ENCODE assay signal across 17 cellular contexts in genomic region chr9:93809204-93809940, GRCh38.
A peak's percentile ranks its signal among the peaks of the same experiment; 100 is the strongest.
DNase-seq lines count a peak whose midpoint lies in the region; ATAC-seq and TF ChIP-seq lines count a peak whose summit lies in the region.
"Had no signal": no experiment of that assay in that cellular context is flagged by ENCODE, and none has a peak within 500 bp of the region (broad histone marks: within the 10 kb centered on the region; RNA-seq: fewer than 3 reads in every experiment).

No MANE protein-coding gene starts in this region.

- H4K91ac ChIP-seq in neuronal stem cell (ENCODE audit: low read depth, low read length, poor library complexity) = no peak overlapping the region

- H3K9me3 ChIP-seq in neuronal stem cell (replicated peaks in 1 of 2; ENCODE audit: control insufficient read depth in 2 of 2, insufficient read depth in 1 of 2, low read depth in 1 of 2, low read length in 2 of 2) (no peaks in the 10 kb centered on the region), uterus (no peaks in the 10 kb centered on the region)
- H3K9me3 ChIP-seq: A549, SJSA1 had no signal

- peak overlapping the region; percentile 5 for H2AK5ac ChIP-seq in neuronal stem cell (ENCODE audit: low read depth, low read length)

- peaks cover 6% of the 10 kb centered on the region for H3K27me3 Mint-ChIP-seq in activated CD8-positive, alpha-beta memory T cell treated with anti-CD3 and anti-CD28 coated beads, Interleukin-2, amount 10 ng/mL, durations not matched to agents 7 days and 5 days

- peak; percentile 29 for DNase-seq in activated CD8-positive, alpha-beta memory T cell treated with anti-CD3 and anti-CD28 coated beads, Interleukin-2, amount 10 ng/mL, durations not matched to agents 7 days and 5 days
- no peak for DNase-seq in activated CD8-positive, alpha-beta memory T cell treated with anti-CD3 and anti-CD28 coated beads for 24 hours
- DNase-seq in GM10248 (ENCODE audit: extremely low spot score) (peak; percentile 7), ecto neural progenitor cell (ENCODE audit: low spot score) (peak; percentile 41), neuronal stem cell (ENCODE audit: low spot score) (no peak), uterus (no peak), Right ventricle myocardium inferior (ENCODE audit: missing footprints) (no peak), sciatic nerve (ENCODE audit: low spot score) (no peak)
- DNase-seq: GOT3; NCI-H187; NCI-H345; NCI-H526 treated with DMSO at 0.1 percent for 48 hours; NK-92 treated with Interleukin-12 subunit alpha and Interleukin-12 subunit beta, amount 100 ng/mL, for 24 hours had no signal

- H3K18ac ChIP-seq in neuronal stem cell (ENCODE audit: low read length) = peak overlapping the region; percentile 77

- H3K36me3 ChIP-seq in neuronal stem cell (replicated peaks in 1 of 2; ENCODE audit: control insufficient read depth in 2 of 2, insufficient read depth in 2 of 2, low read length in 2 of 2) = no peaks in the 10 kb centered on the region
- no peaks in the 10 kb centered on the region for H3K36me3 ChIP-seq in uterus
- H3K36me3 ChIP-seq: SJSA1 had no signal

- POLR2A ChIA-PET in GM10248 (lab: Yijun Ruan, JAX) = no interaction called here

- no peak overlapping the region for H3K27ac Mint-ChIP-seq in activated CD8-positive, alpha-beta memory T cell treated with anti-CD3 and anti-CD28 coated beads, Interleukin-2, amount 10 ng/mL, durations not matched to agents 7 days and 5 days

- H3K4me2 ChIP-seq in neuronal stem cell (ENCODE audit: insufficient read depth, low read length, poor library complexity, severe bottlenecking) = no peak overlapping the region
- H3K4me2 ChIP-seq: A549 had no signal

- H3K9me3 Mint-ChIP-seq in activated CD8-positive, alpha-beta memory T cell treated with anti-CD3 and anti-CD28 coated beads, Interleukin-2, amount 10 ng/mL, durations not matched to agents 7 days and 5 days (ENCODE audit: low read depth) = no peaks in the 10 kb centered on the region

- H3K79me1 ChIP-seq in neuronal stem cell (ENCODE audit: low read depth, low read length) = no peaks in the 10 kb centered on the region

- H2BK12ac ChIP-seq in neuronal stem cell (ENCODE audit: low read length) = peak overlapping the region; percentile 89

- H2BK15ac ChIP-seq in neuronal stem cell (ENCODE audit: low read length) = peak overlapping the region; percentile 41

- H4K8ac ChIP-seq in neuronal stem cell (ENCODE audit: low read depth, low read length) = no peak overlapping the region

- TF ChIP-seq CTCF in GM10248 (IDR thresholded peaks at IDR 0.05; ENCODE audit: control extremely low read depth, extremely low read depth, low read depth, missing control alignments) (no peak), uterus (IDR thresholded peaks at IDR 0.05) (no peak)

- TF ChIP-seq POLR2A in uterus (IDR thresholded peaks at IDR 0.05) = no peak

- H3K4me1 ChIP-seq in neuronal stem cell (ENCODE audit: control insufficient read depth in 2 of 2, insufficient read depth in 1 of 2, low read depth in 1 of 2, low read length in 2 of 2) (peaks cover 0 to 17% of the 10 kb centered on the region in 2 donors), uterus (no peaks in the 10 kb centered on the region)
- H3K4me1 ChIP-seq: A549, SJSA1 had no signal

- H3K27me3 ChIP-seq in neuronal stem cell (ENCODE audit: control insufficient read depth in 3 of 3, insufficient read depth in 3 of 3, low read depth in 1 of 3, low read length in 3 of 3) (peaks cover 0 to 7% (median 0%) of the 10 kb centered on the region in 3 experiments), uterus (no peaks in the 10 kb centered on the region)
- H3K27me3 ChIP-seq: SJSA1 had no signal

- no peak overlapping the region for H3K4me3 ChIP-seq in neuronal stem cell (ENCODE audit: low read length in 2 of 2)
- no peak overlapping the region for H3K4me3 ChIP-seq in uterus
- H3K4me3 ChIP-seq: A549, SJSA1 had no signal

- no peak for ATAC-seq in activated CD8-positive, alpha-beta memory T cell treated with anti-CD3 and anti-CD28 coated beads, Interleukin-2, amount 10 ng/mL, durations not matched to agents 7 days and 5 days
- no peak for ATAC-seq in Right ventricle myocardium inferior
- no peak for ATAC-seq in sciatic nerve

- H3K36me3 Mint-ChIP-seq in activated CD8-positive, alpha-beta memory T cell treated with anti-CD3 and anti-CD28 coated beads, Interleukin-2, amount 10 ng/mL, durations not matched to agents 7 days and 5 days = no peaks in the 10 kb centered on the region

- H3K4me3 Mint-ChIP-seq in activated CD8-positive, alpha-beta memory T cell treated with anti-CD3 and anti-CD28 coated beads, Interleukin-2, amount 10 ng/mL, durations not matched to agents 7 days and 5 days = no peak overlapping the region

- intact Hi-C loops in uterus (cut with DNase I; ENCODE audit: low total_unique reads) (no loop called here), Right ventricle myocardium inferior (cut with DNase I) (no loop called here), sciatic nerve (cut with DNase I) (no loop called here)

- peak overlapping the region; percentile 95 for H3K14ac ChIP-seq in neuronal stem cell (ENCODE audit: low read length)

- no CpG with 5 or more reads among the region's 12 CpGs for WGBS in neuronal stem cell (ENCODE audit: extremely low coverage in 2 of 2, insufficient read length in 2 of 2, insufficient replicate concordance in 1 of 2), 2 donors

- CTCF ChIA-PET in activated CD8-positive, alpha-beta memory T cell treated with anti-CD3 and anti-CD28 coated beads, Interleukin-2, amount 10 ng/mL, durations not matched to agents 7 days and 5 days (lab: Charles Lee) = no interaction called here
- CTCF ChIA-PET in GM10248 (lab: Yijun Ruan, JAX) = interaction anchor here (1.4 to 1.5 kb wide), 2 partner anchors 9 to 18 kb away, joined by 3 read pairs; no protein-coding TSS in a partner anchor

- H3K4me1 Mint-ChIP-seq in activated CD8-positive, alpha-beta memory T cell treated with anti-CD3 and anti-CD28 coated beads, Interleukin-2, amount 10 ng/mL, durations not matched to agents 7 days and 5 days = no peaks in the 10 kb centered on the region

- peak overlapping the region; percentile 25 for H3K9ac ChIP-seq in neuronal stem cell (ENCODE audit: low read depth, low read length, poor library complexity)

- no peak overlapping the region for H2AFZ ChIP-seq in neuronal stem cell (ENCODE audit: low read length)

- no peak overlapping the region for H3K4ac ChIP-seq in neuronal stem cell (ENCODE audit: low read length)

- H3K23ac ChIP-seq in neuronal stem cell (ENCODE audit: low read depth, low read length, poor library complexity) = no peak overlapping the region

- H2BK5ac ChIP-seq in neuronal stem cell (ENCODE audit: low read length) = no peak overlapping the region

- H3K27ac ChIP-seq in neuronal stem cell (replicated peaks; ENCODE audit: low read length) (no peak overlapping the region), uterus (no peak overlapping the region)
- H3K27ac ChIP-seq: A549, C4-2B, RWPE1, SJSA1 had no signal

- peak overlapping the region; percentile 39 for H2BK120ac ChIP-seq in neuronal stem cell (ENCODE audit: low read depth, low read length)

Comparison
In these comparisons a context has a peak if more than half of its experiments do, and no peak if none do; other contexts are left out.
1. DNase-seq: peak in activated CD8-positive, alpha-beta memory T cell treated with anti-CD3 and anti-CD28 coated beads, Interleukin-2, amount 10 ng/mL, durations not matched to agents 7 days and 5 days (single experiment), GM10248 (single experiment) and ecto neural progenitor cell (single experiment); none in activated CD8-positive, alpha-beta memory T cell treated with anti-CD3 and anti-CD28 coated beads for 24 hours (single experiment), neuronal stem cell (single experiment), uterus (0 of 2), Right ventricle myocardium inferior (single experiment) and sciatic nerve (single experiment).